8 cellular contexts compared by ENCODE assay signal in genomic region chr20:20051767-20052073, GRCh38. TPM values are rescaled to one million over a fixed set of nuclear protein-coding genes. Genes with fewer than 3 reads are reported as not detected.
A peak's percentile ranks its signal among the peaks of the same experiment; 100 is the strongest.
DNase-seq lines count a peak whose midpoint lies in the region; ATAC-seq, FAIRE-seq and TF ChIP-seq lines count a peak whose summit lies in the region.

No MANE protein-coding gene starts in this region.

- 1% methylated on average over 12 to 13 of the region's 13 CpGs for WGBS in ovary, 3 donors

- POLR2A ChIA-PET in endothelial cell of umbilical vein (lab: Charles Lee): interaction anchor here (0.6 to 1.3 kb wide), 3 partner anchors 13 to 90 kb away, joined by 3 to 11 read pairs (median 3); partner anchors contain the start of gene NAA20

- H3K79me2 ChIP-seq in endothelial cell of umbilical vein (ENCODE audit: control insufficient read depth, insufficient read depth, low read length): peaks cover 12% of the 10 kb centered on the region

- peaks cover 40% of the 10 kb centered on the region for H3K36me3 ChIP-seq in NT2/D1 (ENCODE audit: insufficient read depth, insufficient read length, low read length)
- H3K36me3 ChIP-seq in endothelial cell of umbilical vein (ENCODE audit: control insufficient read depth in 2 of 2, extremely low read depth in 1 of 2, insufficient read depth in 2 of 2, low read length in 2 of 2): peaks cover 12 to 14% of the 10 kb centered on the region in 2 experiments
- no peaks in the 10 kb centered on the region for H3K36me3 ChIP-seq in ovary

- TF ChIP-seq CTCF in endothelial cell of umbilical vein (IDR thresholded peaks at IDR 0.05; ENCODE audit: extremely low read depth in 1 of 2, insufficient read depth in 1 of 2, low read depth in 1 of 2, low read length in 2 of 2) (no peak), ovary (IDR thresholded peaks at IDR 0.05) (no peak)

- peak; percentile 8 for ATAC-seq in GM19467 (IDR thresholded peaks at IDR 0.05; ENCODE audit: unreplicated experiment)

- H3K9me1 ChIP-seq in endothelial cell of umbilical vein (replicated peaks; ENCODE audit: control insufficient read depth, extremely low read depth, insufficient read depth, low read length): no peaks in the 10 kb centered on the region

- H3K27me3 ChIP-seq in NT2/D1 (ENCODE audit: insufficient read depth, insufficient read length): no peaks in the 10 kb centered on the region
- peaks cover 9 to 20% of the 10 kb centered on the region in 2 experiments for H3K27me3 ChIP-seq in endothelial cell of umbilical vein (ENCODE audit: control insufficient read depth in 2 of 2, insufficient read depth in 2 of 2, low read length in 2 of 2)
- H3K27me3 ChIP-seq in ovary: no peaks in the 10 kb centered on the region

- TF ChIP-seq EP300 in ovary (IDR thresholded peaks at IDR 0.05): no peak

- H3K9ac ChIP-seq in NT2/D1 (ENCODE audit: insufficient read length, low read depth): peak overlapping the region; percentile 95
- peak overlapping the region; percentile 75 for H3K9ac ChIP-seq in endothelial cell of umbilical vein (replicated peaks; ENCODE audit: extremely low read depth, insufficient read depth, low read length)

- peak overlapping the region; percentile 66 for H2AFZ ChIP-seq in endothelial cell of umbilical vein (ENCODE audit: low read depth, low read length)

- peak overlapping the region; percentile 49 for H3K27ac ChIP-seq in endothelial cell of umbilical vein (ENCODE audit: insufficient read depth, low read depth, low read length)
- H3K27ac ChIP-seq in ovary: peak overlapping the region; percentile 64 to 83

- TF ChIP-seq POLR2A in endothelial cell of umbilical vein (IDR thresholded peaks at IDR 0.05; ENCODE audit: low read depth, low read length): no peak
- TF ChIP-seq POLR2A in ovary (IDR thresholded peaks at IDR 0.05): no peak

- no peaks in the 10 kb centered on the region for H4K20me1 ChIP-seq in endothelial cell of umbilical vein (replicated peaks; ENCODE audit: control insufficient read depth, extremely low read depth, insufficient read depth, low read length)

- no peak for FAIRE-seq in endothelial cell of umbilical vein (lab: Jason Lieb, UNC)

- dilution Hi-C loops in endothelial cell of umbilical vein (cut with MboI; ENCODE audit: extremely low pct_ligation_motif_present, low sequenced_read_pairs): no loop called here

- H3K9me3 ChIP-seq in NT2/D1 (ENCODE audit: insufficient read depth, low read length): no peaks in the 10 kb centered on the region
- no peaks in the 10 kb centered on the region for H3K9me3 ChIP-seq in endothelial cell of umbilical vein (replicated peaks; ENCODE audit: control insufficient read depth, insufficient read depth, low read length)
- no peaks in the 10 kb centered on the region for H3K9me3 ChIP-seq in ovary

- H3K4me3 ChIP-seq in NT2/D1 (ENCODE audit: insufficient read length, low read depth) (peak overlapping the region; percentile 89), endothelial cell of umbilical vein (replicated peaks in 1 of 3; ENCODE audit: insufficient read depth in 1 of 3, low read depth in 1 of 3, low read length in 3 of 3) (peak overlapping the region; percentile 49 to 95 (median 69)), ovary (peak overlapping the region; percentile 99)

- H3K4me1 ChIP-seq in NT2/D1 (ENCODE audit: insufficient read depth, insufficient read length) (no peaks in the 10 kb centered on the region), endothelial cell of umbilical vein (ENCODE audit: control insufficient read depth, extremely low read depth, insufficient read depth, low read length) (peaks cover 8% of the 10 kb centered on the region), ovary (ENCODE audit: insufficient read depth) (no peaks in the 10 kb centered on the region)

- CTCF ChIA-PET in endothelial cell of umbilical vein (lab: Charles Lee): interaction anchor here (0.8 to 2.0 kb wide), 6 partner anchors 8 to 359 kb away, joined by 3 to 9 read pairs (median 4); no protein-coding TSS in a partner anchor

- intact Hi-C loops in endothelial cell of umbilical vein (cut with micrococcal nuclease) (loop anchor here (1.0 to 5.0 kb wide), 3 partner anchors 13 to 359 kb away; partner anchors contain the start of gene NAA20), ovary (cut with DNase I) (no loop called here)

- peak overlapping the region; percentile 94 for H3K4me2 ChIP-seq in endothelial cell of umbilical vein (ENCODE audit: insufficient read depth, low read length)

- DNase-seq in NT2/D1 (ENCODE audit: low read depth, low spot score): no peak
- no peak for DNase-seq in endothelial cell of umbilical vein (ENCODE audit: low read depth, low spot score)
- DNase-seq in ovary: no peak
- no peak for DNase-seq in NCI-H524 treated with DMSO at 0.1 percent for 48 hours (lab: John Stamatoyannopoulos, UW)
- DNase-seq in medulla oblongata (ENCODE audit: extremely low spot score): no peak
- no peak for DNase-seq in SHP77 (lab: John Stamatoyannopoulos, UW)
- DNase-seq in NCI-H2081 treated with DMSO at 0.1 percent for 48 hours (lab: John Stamatoyannopoulos, UW): no peak

- BruUV-seq in endothelial cell of umbilical vein (replicated peaks; lab: Mats Ljungman, UMichigan): no TSS peak

TF ChIP-seq in endothelial cell of umbilical vein, 7 proteins besides CTCF, POLR2A, EP300 and RAD21:
- no peak for TF ChIP-seq POLR2AphosphoS5 (IDR thresholded peaks at IDR 0.05; ENCODE audit: insufficient read depth, low read depth, low read length)
- TF ChIP-seq GATA2 (IDR thresholded peaks at IDR 0.05; ENCODE audit: insufficient read depth, insufficient read length, low read depth, low read length): no peak
- TF ChIP-seq EZH2 (IDR thresholded peaks at IDR 0.05; ENCODE audit: borderline replicate concordance, low read depth, low read length, severe bottlenecking): no peak
- TF ChIP-seq MAX (IDR thresholded peaks at IDR 0.05; ENCODE audit: insufficient read depth, insufficient read length): no peak
- TF ChIP-seq JUN (IDR thresholded peaks at IDR 0.05; ENCODE audit: borderline replicate concordance, insufficient read depth, insufficient read length, low read depth): no peak
- TF ChIP-seq FOS (IDR thresholded peaks at IDR 0.05; ENCODE audit: borderline replicate concordance, insufficient read depth, low read length): no peak
- no peak for TF ChIP-seq MYC (IDR thresholded peaks at IDR 0.05; ENCODE audit: low read depth, low read length)
TF ChIP-seq in endothelial cell of umbilical vein: peak in this region for 0.

RNA-seq across cellular contexts. Expression of gene CRNKL1, which starts 0.5 kb away (rescaled TPM):
- 20.6 and 22.3 TPM in 2 replicates for total RNA-seq in endothelial cell of umbilical vein
- polyA plus RNA-seq in endothelial cell of umbilical vein: 3.1 and 4.9 TPM in 2 replicates
- 7.2 and 7.8 TPM in 2 replicates for polyA plus RNA-seq in endothelial cell of umbilical vein (2011; cell fraction: cytosol; rRNA removed)
- 9.4 and 11.6 TPM in 2 replicates for polyA plus RNA-seq in endothelial cell of umbilical vein (2011; cell fraction: nucleus; rRNA removed)
- polyA plus RNA-seq in endothelial cell of umbilical vein (2012): 18.5 and 19.3 TPM in 2 replicates
- polyA minus RNA-seq in endothelial cell of umbilical vein: 10.1 and 11.0 TPM in 2 replicates
- polyA minus RNA-seq in endothelial cell of umbilical vein (2011; cell fraction: cytosol; rRNA and poly(A)+ RNA removed): 6.6 TPM
- polyA minus RNA-seq in endothelial cell of umbilical vein (2011; cell fraction: nucleus; rRNA and poly(A)+ RNA removed): 11.7 and 13.3 TPM in 2 replicates
- total RNA-seq in ovary: 10 to 100 TPM; 19.4 to 25.0 (median 22.8) TPM
- polyA plus RNA-seq in ovary: 10 to 100 TPM; 12.7 to 22.4 TPM

RNA-seq across cellular contexts. Expression of gene CFAP61, which starts 0.6 kb away (rescaled TPM):
- total RNA-seq in endothelial cell of umbilical vein (not detected in 2 replicates), ovary (10 to 100 TPM in 1 of 7 donors, 1 to 10 TPM in 3, under 1 TPM in 2, not detected in 1; 0.24 to 13.1 (median 1.4) TPM)
- polyA plus RNA-seq in endothelial cell of umbilical vein (not detected in 2 replicates), ovary (under 1 TPM; 0.12 to 0.75 TPM)
- polyA plus RNA-seq in endothelial cell of umbilical vein (2011; cell fraction: cytosol; rRNA removed): not detected in 2 replicates
- not detected in 2 replicates for polyA plus RNA-seq in endothelial cell of umbilical vein (2011; cell fraction: nucleus; rRNA removed)
- not detected in 2 replicates for polyA plus RNA-seq in endothelial cell of umbilical vein (2012)
- polyA minus RNA-seq in endothelial cell of umbilical vein: not detected in 2 replicates
- polyA minus RNA-seq in endothelial cell of umbilical vein (2011; cell fraction: cytosol; rRNA and poly(A)+ RNA removed): not detected
- polyA minus RNA-seq in endothelial cell of umbilical vein (2011; cell fraction: nucleus; rRNA and poly(A)+ RNA removed): not detected in 2 replicates

RNA-seq across cellular contexts. Expression of gene NAA20, which starts 34.6 kb away (rescaled TPM):
- total RNA-seq in endothelial cell of umbilical vein (73.4 and 77.3 TPM in 2 replicates), ovary (10 to 100 TPM; 19.4 to 58.6 (median 43.3) TPM)
- polyA plus RNA-seq in endothelial cell of umbilical vein (41.8 and 48.6 TPM in 2 replicates), ovary (10 to 100 TPM; 48.6 to 67.6 TPM)
- 60.3 and 60.5 TPM in 2 replicates for polyA plus RNA-seq in endothelial cell of umbilical vein (2011; cell fraction: cytosol; rRNA removed)
- 24.9 and 32.6 TPM in 2 replicates for polyA plus RNA-seq in endothelial cell of umbilical vein (2011; cell fraction: nucleus; rRNA removed)
- polyA plus RNA-seq in endothelial cell of umbilical vein (2012): 78.1 and 122 TPM in 2 replicates
- 26.9 and 38.6 TPM in 2 replicates for polyA minus RNA-seq in endothelial cell of umbilical vein
- polyA minus RNA-seq in endothelial cell of umbilical vein (2011; cell fraction: cytosol; rRNA and poly(A)+ RNA removed): 16.4 TPM
- polyA minus RNA-seq in endothelial cell of umbilical vein (2011; cell fraction: nucleus; rRNA and poly(A)+ RNA removed): 24.4 and 25.2 TPM in 2 replicates
